In genomic region chr5:163596536-163596935, GRCh38 we compare ENCODE assay signal across 25 cellular contexts.
"Had no signal": no experiment of that assay in that cellular context is flagged by ENCODE, and none has a peak within 500 bp of the region (broad histone marks: within the 10 kb centered on the region; RNA-seq: fewer than 3 reads in every experiment).

No MANE protein-coding gene starts in this region.

- DNase-seq: activated CD4-positive, alpha-beta T cell treated with anti-CD3 and anti-CD28 coated beads for 4 hours; activated CD4-positive, alpha-beta T cell treated with anti-CD3 and anti-CD28 coated beads, Interleukin-2, amount 50 U/mL, for 48 hours; activated CD4-positive, CD25-positive, alpha-beta regulatory T cell; activated CD8-positive, alpha-beta memory T cell treated with anti-CD3 and anti-CD28 coated beads, Interleukin-2, amount 50 U/mL, for 48 hours; activated naive CD4-positive, alpha-beta T cell treated with Interleukin-2 at 50 U/mL for 16 hours; activated naive CD8-positive, alpha-beta T cell treated with anti-CD3 and anti-CD28 coated beads, Interleukin-2, amount 50 U/mL, for 24 hours; activated T-cell treated with anti-CD3 and anti-CD28 coated beads, Interleukin-2, amount 50 U/mL, for 4 hours; cerebellar nuclear complex; cortex of kidney; effector CD4-positive, alpha-beta T cell; erythroblast; foreskin keratinocyte; immature natural killer cell; lower lobe of right lung; naive thymus-derived CD4-positive, alpha-beta T cell; occipital lobe; right lobe of liver; stimulated activated CD4-positive, alpha-beta T cell treated with anti-CD3 and anti-CD28 coated beads, Interleukin-1b, Interleukin-23, amount 100 ng/mL, for 48 hours; stomach; testis; trophoblast cell; uterus had no signal

- H3K9me3 ChIP-seq: lower lobe of right lung, right lobe of liver, testis, uterus had no signal

- ATAC-seq: activated naive CD8-positive, alpha-beta T cell treated with anti-CD3 and anti-CD28 coated beads, Interleukin-2, amount 50 U/mL, for 24 hours; activated T-cell treated with anti-CD3 and anti-CD28 coated beads, Interleukin-2, amount 50 U/mL, for 4 hours; foreskin keratinocyte; left lobe of liver; lower lobe of right lung; naive thymus-derived CD4-positive, alpha-beta T cell; right lobe of liver; stimulated activated effector memory CD8-positive, alpha-beta T cell treated with anti-CD3 and anti-CD28 coated beads, Interleukin-12 subunit alpha, Interleukin-12 subunit beta, amount 100 ng/mL, for 72 hours had no signal

- H3K4me1 ChIP-seq: foreskin keratinocyte, lower lobe of right lung, right lobe of liver, stomach, testis, uterus had no signal

- H3K36me3 ChIP-seq: lower lobe of right lung, right lobe of liver, stomach, uterus had no signal

- H3K27ac ChIP-seq: foreskin keratinocyte, lower lobe of right lung, right lobe of liver, skin epidermis, stomach, testis, uterus had no signal

- H3K4me3 ChIP-seq: lower lobe of right lung, right lobe of liver, skin epidermis, stomach, testis, uterus had no signal

- H3K27me3 ChIP-seq: foreskin keratinocyte, right lobe of liver, stomach, testis, uterus had no signal
